ENCODE assay signal across 29 cellular contexts in the genomic region with DNA sequence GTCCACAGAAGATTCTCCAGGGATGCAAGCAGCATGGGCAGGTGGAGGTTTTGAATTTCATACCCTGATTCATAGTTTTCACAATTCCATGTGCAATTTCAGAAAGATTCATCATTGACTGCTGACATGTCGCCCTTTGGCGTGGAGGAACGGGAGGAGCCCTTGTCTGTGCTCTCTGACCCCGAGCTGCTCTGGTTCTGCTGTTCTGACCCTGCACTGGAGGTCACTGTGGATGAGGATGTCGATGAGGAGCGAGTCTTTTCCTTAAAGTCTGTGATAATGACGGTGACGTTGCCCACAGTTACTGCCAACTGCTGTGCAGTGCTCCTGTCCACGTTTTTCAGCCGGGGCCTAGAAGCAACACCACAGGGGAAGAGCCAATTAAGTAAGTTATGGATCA.
A peak's percentile ranks its signal among the peaks of the same experiment; 100 is the strongest.
DNase-seq lines count a peak whose midpoint lies in the region; ATAC-seq, FAIRE-seq and TF ChIP-seq lines count a peak whose summit lies in the region.
"Had no signal": no experiment of that assay in that cellular context is flagged by ENCODE, and none has a peak within 500 bp of the region (broad histone marks: within the 10 kb centered on the region; RNA-seq: fewer than 3 reads in every experiment).

No MANE protein-coding gene starts in this region.

- TF ChIP-seq CTCF in HepG2 (CRISPR knock-in tag; IDR thresholded peaks at IDR 0.05), result no peak

- no peak overlapping the region for H3K9ac ChIP-seq in HepG2 (ENCODE audit: insufficient read depth, low read depth, low read length)
- H3K9ac ChIP-seq: GM23248, KMS-11 had no signal

- H3K27me3 Mint-ChIP-seq in activated CD4-positive, alpha-beta T cell treated with anti-CD3 and anti-CD28 coated beads, Interleukin-2, amount 10 ng/mL, durations not matched to agents 7 days and 5 days, result no peaks in the 10 kb centered on the region
- H3K27me3 Mint-ChIP-seq in activated T-helper 2 cell treated with anti-CD3 and anti-CD28 coated beads, Interferon-gamma antibody, Interleukin-2, Interleukin-4, amounts not matched to agents 10 μg/mL and 5 μg/mL and 100 μg/mL, durations not matched to agents 14 hours and 24 hours and 36 hours (ENCODE audit: low read depth), result no peaks in the 10 kb centered on the region
- no peaks in the 10 kb centered on the region for H3K27me3 Mint-ChIP-seq in stimulated activated naive B cell treated with anti-CD40 and anti-IgM and Interleukin-4, amounts not matched to agents 10 μg/mL and 1 μg/mL and 100 μg/mL, for 72 hours
- H3K27me3 Mint-ChIP-seq: CD8-positive, alpha-beta memory T cell had no signal

- no peaks in the 10 kb centered on the region for H3K9me3 Mint-ChIP-seq in activated CD4-positive, alpha-beta T cell treated with anti-CD3 and anti-CD28 coated beads, Interleukin-2, amount 10 ng/mL, durations not matched to agents 7 days and 5 days
- no peaks in the 10 kb centered on the region for H3K9me3 Mint-ChIP-seq in activated T-helper 2 cell treated with anti-CD3 and anti-CD28 coated beads, Interferon-gamma antibody, Interleukin-2, Interleukin-4, amounts not matched to agents 10 μg/mL and 5 μg/mL and 100 μg/mL, durations not matched to agents 14 hours and 24 hours and 36 hours
- H3K9me3 Mint-ChIP-seq in stimulated activated naive B cell treated with anti-CD40 and anti-IgM and Interleukin-4, amounts not matched to agents 10 μg/mL and 1 μg/mL and 100 μg/mL, for 72 hours, result no peaks in the 10 kb centered on the region
- H3K9me3 Mint-ChIP-seq: activated T-cell treated with anti-CD3 and anti-CD28 coated beads, Interleukin-2, amount 50 U/mL, for 72 hours; CD8-positive, alpha-beta memory T cell had no signal

- H3K4me3 ChIP-seq in HepG2 (replicated peaks in 1 of 3; ENCODE audit: insufficient read depth in 1 of 3, low read depth in 2 of 3, low read length in 3 of 3), result no peak overlapping the region
- H3K4me3 ChIP-seq: GM23248, ovary, SJCRH30, tibial nerve had no signal

- no peak for FAIRE-seq in HepG2 (lab: Jason Lieb, UNC)
- FAIRE-seq: GM18507, HTR-8/SVneo had no signal

- POLR2A ChIA-PET in activated CD4-positive, alpha-beta T cell treated with anti-CD3 and anti-CD28 coated beads, Interleukin-2, amount 10 ng/mL, durations not matched to agents 7 days and 5 days (lab: Charles Lee), result no interaction called here
- POLR2A ChIA-PET in HepG2 (lab: Yijun Ruan, JAX), result no interaction called here

- intact Hi-C loops in activated T-helper 2 cell treated with anti-CD3 and anti-CD28 coated beads, Interferon-gamma antibody, Interleukin-2, Interleukin-4, amounts not matched to agents 10 μg/mL and 5 μg/mL and 100 μg/mL, durations not matched to agents 14 hours and 24 hours and 36 hours (cut with micrococcal nuclease), result loop anchor here (5.0 to 10.0 kb wide), 3 partner anchors 111 to 503 kb away; no protein-coding TSS in a partner anchor
- intact Hi-C loops in HepG2 (cut with micrococcal nuclease; ENCODE audit: unreplicated experiment), result no loop called here

- peaks cover 37% of the 10 kb centered on the region for H4K20me1 ChIP-seq in HepG2 (ENCODE audit: insufficient read depth, low read length)

- TSS peak; percentile 24 for BruUV-seq in HepG2 (replicated peaks; lab: Mats Ljungman, UMichigan)

- TF ChIP-seq POLR2A in HepG2 (IDR thresholded peaks at IDR 0.05; ENCODE audit: insufficient read depth in 1 of 2, low read depth in 2 of 2, low read length in 2 of 2), result no peak

- ATAC-seq in HepG2, result no peak
- ATAC-seq in stimulated activated naive B cell treated with anti-CD40 and anti-IgM and Interleukin-4, amounts not matched to agents 10 μg/mL and 1 μg/mL and 100 μg/mL, for 72 hours (replicated peaks), result no peak
- ATAC-seq in GM21723 (IDR thresholded peaks at IDR 0.05; ENCODE audit: unreplicated experiment), result no peak
- ATAC-seq: activated T-cell treated with anti-CD3 and anti-CD28 coated beads, Interleukin-2, amount 50 U/mL, for 72 hours had no signal

- H3K79me2 ChIP-seq in HepG2 (ENCODE audit: insufficient read depth, low read length), result peaks cover 40% of the 10 kb centered on the region

- H3K36me3 ChIP-seq in HepG2 (replicated peaks in 1 of 2; ENCODE audit: control insufficient read depth in 1 of 2, insufficient read depth in 2 of 2, low read length in 2 of 2), result peaks cover 11 to 20% of the 10 kb centered on the region in 2 experiments
- H3K36me3 ChIP-seq: ovary, SJCRH30 had no signal

- H3K4me1 ChIP-seq in HepG2 (ENCODE audit: insufficient read depth, low read length), result no peaks in the 10 kb centered on the region
- H3K4me1 ChIP-seq: SJCRH30 had no signal

- peaks cover 22% of the 10 kb centered on the region for H3K36me3 Mint-ChIP-seq in activated CD4-positive, alpha-beta T cell treated with anti-CD3 and anti-CD28 coated beads, Interleukin-2, amount 10 ng/mL, durations not matched to agents 7 days and 5 days (ENCODE audit: low read depth)
- peaks cover 47% of the 10 kb centered on the region for H3K36me3 Mint-ChIP-seq in activated T-helper 2 cell treated with anti-CD3 and anti-CD28 coated beads, Interferon-gamma antibody, Interleukin-2, Interleukin-4, amounts not matched to agents 10 μg/mL and 5 μg/mL and 100 μg/mL, durations not matched to agents 14 hours and 24 hours and 36 hours (ENCODE audit: low read depth)
- peaks cover 21 to 42% of the 10 kb centered on the region in 2 donors for H3K36me3 Mint-ChIP-seq in stimulated activated naive B cell treated with anti-CD40 and anti-IgM and Interleukin-4, amounts not matched to agents 10 μg/mL and 1 μg/mL and 100 μg/mL, for 72 hours

- peaks cover 63% of the 10 kb centered on the region for H3K4me1 Mint-ChIP-seq in activated CD4-positive, alpha-beta T cell treated with anti-CD3 and anti-CD28 coated beads, Interleukin-2, amount 10 ng/mL, durations not matched to agents 7 days and 5 days
- H3K4me1 Mint-ChIP-seq in activated T-helper 2 cell treated with anti-CD3 and anti-CD28 coated beads, Interferon-gamma antibody, Interleukin-2, Interleukin-4, amounts not matched to agents 10 μg/mL and 5 μg/mL and 100 μg/mL, durations not matched to agents 14 hours and 24 hours and 36 hours (ENCODE audit: low read depth), result peaks cover 77% of the 10 kb centered on the region
- H3K4me1 Mint-ChIP-seq in stimulated activated naive B cell treated with anti-CD40 and anti-IgM and Interleukin-4, amounts not matched to agents 10 μg/mL and 1 μg/mL and 100 μg/mL, for 72 hours, result peaks cover 36 to 54% of the 10 kb centered on the region in 2 donors

- H3K27me3 ChIP-seq in HepG2 (ENCODE audit: control insufficient read depth in 1 of 2, insufficient read depth in 2 of 2, low read length in 2 of 2), result no peaks in the 10 kb centered on the region
- H3K27me3 ChIP-seq: ovary, SJCRH30, tibial nerve had no signal

- H3K4me3 Mint-ChIP-seq in activated CD4-positive, alpha-beta T cell treated with anti-CD3 and anti-CD28 coated beads, Interleukin-2, amount 10 ng/mL, durations not matched to agents 7 days and 5 days, result no peak overlapping the region
- H3K4me3 Mint-ChIP-seq in activated T-helper 2 cell treated with anti-CD3 and anti-CD28 coated beads, Interferon-gamma antibody, Interleukin-2, Interleukin-4, amounts not matched to agents 10 μg/mL and 5 μg/mL and 100 μg/mL, durations not matched to agents 14 hours and 24 hours and 36 hours (ENCODE audit: low read depth), result no peak overlapping the region
- no peak overlapping the region for H3K4me3 Mint-ChIP-seq in stimulated activated naive B cell treated with anti-CD40 and anti-IgM and Interleukin-4, amounts not matched to agents 10 μg/mL and 1 μg/mL and 100 μg/mL, for 72 hours
- H3K4me3 Mint-ChIP-seq: activated naive CD4-positive, alpha-beta T cell treated with anti-CD3 and anti-CD28 coated beads for 36 hours; activated T-cell treated with anti-CD3 and anti-CD28 coated beads, Interleukin-2, amount 50 U/mL, for 72 hours; CD8-positive, alpha-beta memory T cell had no signal

- 97% methylated on average over 10 of the region's 10 CpGs for WGBS in HepG2 (ENCODE audit: low lambda C conversion rate)

- TF ChIP-seq RAD21 in HepG2 (CRISPR knock-in tag; IDR thresholded peaks at IDR 0.05), result no peak

- no peak overlapping the region for H3K27ac ChIP-seq in HepG2 (ENCODE audit: extremely low read length, insufficient read depth, low read length)
- H3K27ac ChIP-seq: epithelial cell of prostate, GM23248, KMS-11, ovary, SJCRH30 had no signal

- DNase-seq in activated CD4-positive, alpha-beta T cell treated with anti-CD3 and anti-CD28 coated beads, Interleukin-2, amount 10 ng/mL, durations not matched to agents 7 days and 5 days, result no peak
- no peak for DNase-seq in activated CD4-positive, alpha-beta T cell treated with anti-CD3 and anti-CD28 coated beads, Interleukin-2, amount 50 U/mL, for 1 hour
- DNase-seq in activated T-helper 2 cell treated with anti-CD3 and anti-CD28 coated beads, Interferon-gamma antibody, Interleukin-2, Interleukin-4, amounts not matched to agents 10 μg/mL and 5 μg/mL and 100 μg/mL, durations not matched to agents 14 hours and 24 hours and 36 hours (ENCODE audit: low spot score), result no peak
- DNase-seq in HepG2 (ENCODE audit: low spot score) (no peak), DMS153 treated with DMSO at 0.1 percent for 48 hours (lab: John Stamatoyannopoulos, UW; ENCODE audit: unreplicated experiment) (no peak)
- DNase-seq in stimulated activated naive B cell treated with anti-CD40 and anti-IgM and Interleukin-4, amounts not matched to agents 10 μg/mL and 1 μg/mL and 100 μg/mL, for 72 hours, result no peak
- DNase-seq in NK-92 treated with Interleukin-12 subunit alpha and Interleukin-12 subunit beta, amount 100 ng/mL, for 24 hours (lab: John Stamatoyannopoulos, UW), result no peak
- DNase-seq: 8988T; activated CD4-positive, alpha-beta T cell treated with anti-CD3 and anti-CD28 coated beads for 4 hours; activated naive CD4-positive, alpha-beta T cell treated with anti-CD3 and anti-CD28 coated beads for 36 hours; activated T-cell treated with anti-CD3 and anti-CD28 coated beads, Interleukin-2, amount 50 U/mL, for 72 hours; CD8-positive, alpha-beta memory T cell; effector CD4-positive, alpha-beta T cell; GF-D8; glutamatergic neuron; GM23248; mammary epithelial cell; NCI-H1436 treated with DMSO at 0.1 percent for 48 hours; NCI-H526; ovary; SJCRH30; stimulated activated CD4-positive, alpha-beta T cell treated with anti-CD3 and anti-CD28 coated beads, Interleukin-4, amount 100 ng/mL, for 1 hour; stimulated activated naive CD4-positive, alpha-beta T cell had no signal

- in situ Hi-C loops in HepG2 (cut with HindIII; ENCODE audit: extremely low pct_ligation_motif_present, low pct_unique_long_range_greater_than_20kb), result no loop called here

- peak overlapping the region; percentile 11 for H3K27ac Mint-ChIP-seq in activated CD4-positive, alpha-beta T cell treated with anti-CD3 and anti-CD28 coated beads, Interleukin-2, amount 10 ng/mL, durations not matched to agents 7 days and 5 days
- H3K27ac Mint-ChIP-seq in activated T-helper 2 cell treated with anti-CD3 and anti-CD28 coated beads, Interferon-gamma antibody, Interleukin-2, Interleukin-4, amounts not matched to agents 10 μg/mL and 5 μg/mL and 100 μg/mL, durations not matched to agents 14 hours and 24 hours and 36 hours, result peak overlapping the region; percentile 34
- peak overlapping the region; percentile 86 for H3K27ac Mint-ChIP-seq in stimulated activated naive B cell treated with anti-CD40 and anti-IgM and Interleukin-4, amounts not matched to agents 10 μg/mL and 1 μg/mL and 100 μg/mL, for 72 hours
- H3K27ac Mint-ChIP-seq: activated naive CD4-positive, alpha-beta T cell treated with anti-CD3 and anti-CD28 coated beads for 36 hours; activated T-cell treated with anti-CD3 and anti-CD28 coated beads, Interleukin-2, amount 50 U/mL, for 72 hours had no signal

- H2AFZ ChIP-seq in HepG2 (ENCODE audit: low read length), result no peak overlapping the region
- H2AFZ ChIP-seq: GM23248 had no signal

- no peak for TF ChIP-seq EP300 in HepG2 (IDR thresholded peaks at IDR 0.05; ENCODE audit: low read depth in 2 of 2, low read length in 2 of 2)
- no peak for TF ChIP-seq EP300 in HepG2 (CRISPR knock-in tag; IDR thresholded peaks at IDR 0.05; ENCODE audit: borderline replicate concordance)

- H3K4me2 ChIP-seq in HepG2 (ENCODE audit: low read depth, low read length), result no peak overlapping the region
- H3K4me2 ChIP-seq: KMS-11 had no signal

- CTCF ChIA-PET in activated CD4-positive, alpha-beta T cell treated with anti-CD3 and anti-CD28 coated beads, Interleukin-2, amount 10 ng/mL, durations not matched to agents 7 days and 5 days (lab: Charles Lee), result no interaction called here
- CTCF ChIA-PET in HepG2 (lab: Yijun Ruan, JAX; ENCODE audit: low intra/inter-chr PET ratio, low total read pairs), result no interaction called here

- no peaks in the 10 kb centered on the region for H3K9me3 ChIP-seq in HepG2 (ENCODE audit: low read length)
- H3K9me3 ChIP-seq: ovary, SJCRH30, tibial nerve had no signal

Comparison
In these comparisons a context has a peak if more than half of its experiments do, and no peak if none do; other contexts are left out.
1. H3K27ac Mint-ChIP-seq: peak in every context shown above with its lines; median percentile 86 in stimulated activated naive B cell treated with anti-CD40 and anti-IgM and Interleukin-4, amounts not matched to agents 10 μg/mL and 1 μg/mL and 100 μg/mL, for 72 hours; 34 in activated T-helper 2 cell treated with anti-CD3 and anti-CD28 coated beads, Interferon-gamma antibody, Interleukin-2, Interleukin-4, amounts not matched to agents 10 μg/mL and 5 μg/mL and 100 μg/mL, durations not matched to agents 14 hours and 24 hours and 36 hours; 11 in activated CD4-positive, alpha-beta T cell treated with anti-CD3 and anti-CD28 coated beads, Interleukin-2, amount 10 ng/mL, durations not matched to agents 7 days and 5 days.